12 cellular contexts compared by ENCODE assay signal in the genomic region with DNA sequence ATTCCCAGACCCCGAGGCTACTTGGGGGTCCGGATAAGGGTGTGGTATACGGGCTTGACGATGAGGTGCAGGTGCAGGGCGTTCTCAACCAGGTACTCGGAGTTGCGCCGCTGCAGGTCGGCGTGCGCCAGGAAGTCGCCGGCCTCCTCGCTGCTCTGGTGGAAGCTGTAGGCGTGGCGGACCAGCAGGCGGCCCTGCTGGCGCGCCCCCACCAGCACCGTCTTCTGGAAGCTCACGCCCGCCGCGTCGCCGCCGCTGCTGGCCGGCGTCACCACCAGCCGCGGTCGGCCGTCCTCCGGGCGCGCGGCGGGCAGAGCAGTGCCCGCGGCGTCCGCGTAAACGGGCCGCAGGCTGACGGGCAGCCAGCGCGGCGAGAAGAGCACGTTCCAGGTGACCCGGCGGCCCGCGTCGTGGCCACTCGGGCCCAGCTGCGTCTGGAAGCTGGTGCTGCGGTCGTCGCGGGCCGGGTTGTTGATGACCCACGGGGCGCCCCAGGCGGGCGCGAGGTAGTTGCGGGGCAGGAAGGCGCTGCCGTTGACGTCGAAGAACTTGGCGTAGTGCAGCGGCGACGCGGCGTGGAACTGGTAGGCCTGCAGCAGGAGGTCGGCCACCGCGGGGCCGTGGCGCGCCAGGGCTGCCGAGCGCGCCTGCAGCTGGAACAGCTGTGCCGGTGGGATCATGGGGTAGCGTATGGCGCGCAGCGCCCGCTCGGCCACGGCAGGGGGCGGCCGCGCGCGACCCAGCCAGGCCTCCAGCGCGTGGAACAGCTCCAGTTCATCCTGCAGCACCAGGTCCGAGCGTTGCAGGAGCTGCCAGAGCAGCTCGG. TPM values are rescaled to one million over a fixed set of nuclear protein-coding genes. Genes with fewer than 3 reads are reported as not detected.
DNase-seq lines count a peak whose midpoint lies in the region; ATAC-seq and TF ChIP-seq lines count a peak whose summit lies in the region.
"Had no signal": no experiment of that assay in that cellular context is flagged by ENCODE, and none has a peak within 500 bp of the region (broad histone marks: within the 10 kb centered on the region; RNA-seq: fewer than 3 reads in every experiment).

No MANE protein-coding gene starts in this region.

- H3K4me3 ChIP-seq in Peyer's patch (peak overlapping the region in 3 of 4 donors; percentile 12 to 34 (median 32)), heart right ventricle (peak overlapping the region in 9 of 10 donors; percentile 12 to 41 (median 27)), psoas muscle (peak overlapping the region; percentile 49), lower leg skin (ENCODE audit: low read depth, poor library complexity, severe bottlenecking) (no peak overlapping the region)

- H3K27me3 Mint-ChIP-seq in Calu3 (ENCODE audit: unreplicated experiment), result peaks cover 93% of the 10 kb centered on the region

- CTCF ChIA-PET in Calu3 (lab: Charles Lee), result no interaction called here

- H3K27ac Mint-ChIP-seq in Calu3 (ENCODE audit: unreplicated experiment), result no peak overlapping the region

- H3K36me3 ChIP-seq in Peyer's patch (no peaks in the 10 kb centered on the region), heart right ventricle (no peaks in the 10 kb centered on the region), psoas muscle (ENCODE audit: insufficient read depth in 1 of 2, low read depth in 1 of 2) (no peaks in the 10 kb centered on the region)

- ATAC-seq in heart right ventricle (peak in 3 of 8 donors; percentile 5 to 36 (median 9)), psoas muscle (peak in 3 of 4 donors; percentile 31 to 51 (median 43))

- TF ChIP-seq POLR2A in Peyer's patch (IDR thresholded peaks at IDR 0.05) (no peak), lower leg skin (IDR thresholded peaks at IDR 0.05) (no peak)

- H3K27me3 ChIP-seq in Peyer's patch (peaks cover 0 to 20% of the 10 kb centered on the region in 2 donors), heart right ventricle (peaks cover 12 to 100% (median 100%) of the 10 kb centered on the region in 7 donors), psoas muscle (ENCODE audit: insufficient read depth in 3 of 3, low read length in 2 of 3) (peaks cover 0 to 93% (median 32%) of the 10 kb centered on the region in 3 donors)

- H3K4me1 Mint-ChIP-seq in Calu3 (ENCODE audit: low read depth, unreplicated experiment), result peaks cover 9% of the 10 kb centered on the region

- TF ChIP-seq CTCF in Calu3 (IDR thresholded peaks at IDR 0.05; ENCODE audit: unreplicated experiment) (no peak), Peyer's patch (IDR thresholded peaks at IDR 0.05) (no peak), heart right ventricle (IDR thresholded peaks at IDR 0.05) (peak in 4 of 9 donors; percentile 8 to 24 (median 14)), psoas muscle (IDR thresholded peaks at IDR 0.05) (no peak), lower leg skin (IDR thresholded peaks at IDR 0.05) (no peak)

- H3K9me3 Mint-ChIP-seq in Calu3 (ENCODE audit: low read depth, unreplicated experiment), result no peaks in the 10 kb centered on the region

- intact Hi-C loops in Calu3 (cut with micrococcal nuclease; ENCODE audit: unreplicated experiment) (no loop called here), heart right ventricle (cut with DNase I) (loop anchor here in 4 of 10 donors (5.0 to 10.0 kb wide), 3 partner anchors 55 to 145 kb away; a partner anchor contains a TSS), psoas muscle (cut with DNase I) (no loop called here), lower leg skin (cut with DNase I; ENCODE audit: low total_unique reads) (loop anchor here (5.0 kb wide), 1 partner anchor 50 kb away; no protein-coding TSS in a partner anchor)

- WGBS in heart right ventricle, 2 donors, result 2% methylated on average over 105 of the region's 105 CpGs
- WGBS in psoas muscle, 3 donors, result 2 to 4% (median 3%) methylated on average over 84 to 105 of the region's 105 CpGs
- WGBS in lower leg skin, 2 donors, result 2 to 4% methylated on average over 27 to 57 of the region's 105 CpGs

- H3K27ac ChIP-seq in Peyer's patch (no peak overlapping the region), heart right ventricle (no peak overlapping the region), psoas muscle (no peak overlapping the region)

- no peaks in the 10 kb centered on the region for H3K9me3 ChIP-seq in Peyer's patch
- no peaks in the 10 kb centered on the region for H3K9me3 ChIP-seq in heart right ventricle
- H3K9me3 ChIP-seq in psoas muscle, result no peaks in the 10 kb centered on the region

- H3K4me3 Mint-ChIP-seq in Calu3 (ENCODE audit: low read depth, unreplicated experiment), result peak overlapping the region; percentile 41

- no peaks in the 10 kb centered on the region for H3K36me3 Mint-ChIP-seq in Calu3 (ENCODE audit: insufficient read depth, unreplicated experiment)

- no TSS peak for BruUV-seq in Calu3 (replicated peaks; lab: Mats Ljungman, UMichigan)

- peaks cover 0 to 12% (median 6%) of the 10 kb centered on the region in 4 donors for H3K4me1 ChIP-seq in Peyer's patch
- peaks cover 0 to 17% (median 10%) of the 10 kb centered on the region in 9 donors for H3K4me1 ChIP-seq in heart right ventricle
- H3K4me1 ChIP-seq in psoas muscle, result no peaks in the 10 kb centered on the region

- DNase-seq in Calu3, result peak; percentile 17
- DNase-seq in Peyer's patch, result no peak
- no peak for DNase-seq in heart right ventricle
- DNase-seq in psoas muscle, result no peak
- no peak for DNase-seq in anterior cingulate cortex (lab: John Stamatoyannopoulos, UW)
- no peak for DNase-seq in NCI-H526 treated with DMSO at 0.1 percent for 48 hours (lab: John Stamatoyannopoulos, UW)
- DNase-seq in lower leg skin (ENCODE audit: low spot score in 2 of 2), result no peak
- DNase-seq: activated gamma-delta T cell, EL, small intestine had no signal

RNA-seq across cellular contexts. Expression of a gene that starts 4.8 kb away (rescaled TPM):
- total RNA-seq in Calu3 (2022) (not detected in 2 replicates), Peyer's patch (not detected), heart right ventricle (not detected), psoas muscle (not detected), lower leg skin (under 1 TPM in 1 of 4 donors, not detected in 3; 0.22 TPM)
- polyA plus RNA-seq in heart right ventricle (not detected), psoas muscle (not detected)
- total RNA-seq: lung microvascular endothelial cell, NCI-H460 had no signal

RNA-seq across cellular contexts. Expression of a gene that starts 10.5 kb away (rescaled TPM):
- total RNA-seq in Calu3 (2022) (not detected in 2 replicates), Peyer's patch (1 to 10 TPM in 1 of 4 donors, under 1 TPM in 2, not detected in 1; 0.53 to 1.1 (median 0.85) TPM), heart right ventricle (under 1 TPM in 1 of 10 donors, not detected in 9; 0.70 TPM), psoas muscle (not detected), lower leg skin (not detected)
- polyA plus RNA-seq in heart right ventricle (not detected), psoas muscle (not detected)
- total RNA-seq: lung microvascular endothelial cell, NCI-H460 had no signal

RNA-seq across cellular contexts. Expression of a gene that starts 30.8 kb away (rescaled TPM):
- total RNA-seq in Calu3 (2022) (not detected in 2 replicates), Peyer's patch (10 to 100 TPM in 1 of 4 donors, 1 to 10 TPM in 3; 2.1 to 31.4 (median 8.6) TPM), heart right ventricle (1 to 10 TPM in 2 of 10 donors, under 1 TPM in 8; 0.07 to 1.5 (median 0.26) TPM), psoas muscle (under 1 TPM; 0.17 to 0.44 (median 0.29) TPM), lower leg skin (under 1 TPM in 3 of 4 donors, not detected in 1; 0.65 to 0.91 (median 0.68) TPM)
- polyA plus RNA-seq in heart right ventricle (under 1 TPM; 0.29 to 0.41 TPM), psoas muscle (under 1 TPM; 0.13 to 0.30 (median 0.27) TPM)
- total RNA-seq: NCI-H460 had no signal
